17 cellular contexts compared by ENCODE assay signal in genomic region chr1:24935196-24935526, GRCh38. TPM values are rescaled to one million over a fixed set of nuclear protein-coding genes. Genes with fewer than 3 reads are reported as not detected.
"Had no signal": no experiment of that assay in that cellular context is flagged by ENCODE, and none has a peak within 500 bp of the region (broad histone marks: within the 10 kb centered on the region; RNA-seq: fewer than 3 reads in every experiment).

No MANE protein-coding gene starts in this region.

- H3K27ac Mint-ChIP-seq: type B pancreatic cell had no signal

- H3K4me3 ChIP-seq: ascending aorta, breast epithelium, suprapubic skin had no signal

- H3K4me1 ChIP-seq: breast epithelium had no signal

- H3K9me3 Mint-ChIP-seq: activated CD4-positive, alpha-beta T cell treated with anti-CD3 and anti-CD28 coated beads, Interleukin-2, amount 10 ng/mL, durations not matched to agents 24 days and 14 days; effector memory CD8-positive, alpha-beta T cell; natural killer cell; stimulated activated effector memory CD8-positive, alpha-beta T cell treated with anti-CD3 and anti-CD28 coated beads, Interleukin-12 subunit alpha, Interleukin-12 subunit beta, amount 100 ng/mL, for 72 hours; type B pancreatic cell had no signal

- H3K4me3 Mint-ChIP-seq: effector memory CD8-positive, alpha-beta T cell; natural killer cell; type B pancreatic cell had no signal

- H3K9ac ChIP-seq: SK-N-SH had no signal

- ATAC-seq: effector memory CD8-positive, alpha-beta T cell; natural killer cell; stimulated activated effector memory CD8-positive, alpha-beta T cell treated with anti-CD3 and anti-CD28 coated beads, Interleukin-12 subunit alpha, Interleukin-12 subunit beta, amount 100 ng/mL, for 72 hours had no signal

- H3K27me3 Mint-ChIP-seq: activated CD4-positive, alpha-beta T cell treated with anti-CD3 and anti-CD28 coated beads, Interleukin-2, amount 10 ng/mL, durations not matched to agents 24 days and 14 days; effector memory CD8-positive, alpha-beta T cell had no signal

- H3K27ac ChIP-seq: ascending aorta, breast epithelium, suprapubic skin, WERI-Rb-1 had no signal

- H3K36me3 Mint-ChIP-seq: natural killer cell, type B pancreatic cell had no signal

- H3K9me3 ChIP-seq: ascending aorta, breast epithelium, SK-N-SH, suprapubic skin had no signal

- DNase-seq: activated CD4-positive, alpha-beta T cell treated with anti-CD3 and anti-CD28 coated beads, Interleukin-2, amount 10 ng/mL, durations not matched to agents 24 days and 14 days; activated T-cell treated with anti-CD3 and anti-CD28 coated beads, Interleukin-2, amount 50 U/mL, for 1 hour; dermis blood vessel endothelial cell; effector memory CD8-positive, alpha-beta T cell; foreskin melanocyte; kidney glomerular epithelial cell; natural killer cell; nucleus accumbens; retina; SK-N-SH; WERI-Rb-1 had no signal

- H3K36me3 ChIP-seq: ascending aorta, breast epithelium, suprapubic skin, WERI-Rb-1 had no signal

- H3K4me2 ChIP-seq: SK-N-SH had no signal

RNA-seq across cellular contexts. Expression of gene RUNX3, which starts 5.1 kb away (rescaled TPM):
- total RNA-seq: cerebellum, dermis blood vessel endothelial cell had no signal
- polyA plus RNA-seq: SK-N-SH had no signal
